In genomic region chr15:66634540-66634939, GRCh38 we compare ENCODE assay signal across 25 cellular contexts.
DNase-seq lines count a peak whose midpoint lies in the region; ATAC-seq and TF ChIP-seq lines count a peak whose summit lies in the region.
"Had no signal": no experiment of that assay in that cellular context is flagged by ENCODE, and none has a peak within 500 bp of the region (broad histone marks: within the 10 kb centered on the region; RNA-seq: fewer than 3 reads in every experiment).

No MANE protein-coding gene starts in this region.

- POLR2A ChIA-PET in WTC11 (lab: Charles Lee), result no interaction called here

- H2AK5ac ChIP-seq in mesenchymal stem cell (ENCODE audit: low read length, severe bottlenecking), result no peak overlapping the region

- H3K79me1 ChIP-seq in mesenchymal stem cell (replicated peaks; ENCODE audit: low read length, poor library complexity, severe bottlenecking), result no peaks in the 10 kb centered on the region

- no peak overlapping the region for H3K4me2 ChIP-seq in GM23338
- H3K4me2 ChIP-seq in mesenchymal stem cell (ENCODE audit: low read length, poor library complexity, severe bottlenecking), result no peak overlapping the region
- no peak overlapping the region for H3K4me2 ChIP-seq in osteoblast (ENCODE audit: insufficient read depth, low read length)

- H2BK15ac ChIP-seq in mesenchymal stem cell (ENCODE audit: low read depth, poor library complexity, severe bottlenecking), result no peak overlapping the region

- DNase-seq in GM23338 (ENCODE audit: low spot score), result no peak
- no peak for DNase-seq in WTC11 (ENCODE audit: low spot score)
- no peak for DNase-seq in mesenchymal stem cell
- DNase-seq in osteoblast (ENCODE audit: insufficient read length, low spot score, missing footprints), result peak; percentile 42
- DNase-seq in RPMI8226, result no peak
- DNase-seq in SIG-M5 (lab: John Stamatoyannopoulos, UW), result no peak
- DNase-seq: AML-193; C1 segment of cervical spinal cord; CD8-positive, alpha-beta T cell; DND-41; GM23248; KBM-7; MM.1S; NCI-H1048; NCI-H1417 treated with DMSO at 0.1 percent for 48 hours; NCI-H187; NCI-H446 treated with DMSO at 0.1 percent for 48 hours; NCI-H526 treated with DMSO at 0.1 percent for 48 hours; OCI-M1; SHP77 had no signal

- H3K27ac Mint-ChIP-seq in GM23338 (no peak overlapping the region), WTC11 (no peak overlapping the region)
- H3K27ac Mint-ChIP-seq: CD8-positive, alpha-beta T cell had no signal

- H3K9me2 ChIP-seq in GM23338 (ENCODE audit: insufficient read depth), result no peaks in the 10 kb centered on the region

- H3K9me3 ChIP-seq in mesenchymal stem cell (ENCODE audit: control insufficient read depth, low read length), result no peaks in the 10 kb centered on the region
- H3K9me3 ChIP-seq in osteoblast (ENCODE audit: low read depth, low read length), result no peaks in the 10 kb centered on the region

- CTCF ChIA-PET in WTC11 (lab: Charles Lee), result interaction anchor here (0.7 to 2.4 kb wide), 6 partner anchors 12 to 217 kb away, joined by 3 to 16 read pairs (median 3); no protein-coding TSS in a partner anchor

- peak overlapping the region in 1 of 2 experiments; percentile 47 for H3K4ac ChIP-seq in mesenchymal stem cell (ENCODE audit: low read depth in 1 of 2, low read length in 2 of 2)

- H3K27ac ChIP-seq in GM23338 (ENCODE audit: low read depth) (no peak overlapping the region), mesenchymal stem cell (ENCODE audit: low read length, poor library complexity, severe bottlenecking) (no peak overlapping the region), osteoblast (ENCODE audit: low read depth, low read length) (no peak overlapping the region)
- H3K27ac ChIP-seq: GM23248, HL-60 had no signal

- ATAC-seq in GM23338 (peak; percentile 23), WTC11 (no peak; the same call in 1 of the 2 replicates), GM19452 (IDR thresholded peaks at IDR 0.05; ENCODE audit: unreplicated experiment) (no peak)
- ATAC-seq: CD8-positive, alpha-beta T cell; GM12878; HepG2; SK-N-SH treated with all-trans-retinoic acid at 6 μM for 48 hours had no signal

- no peaks in the 10 kb centered on the region for H4K20me1 ChIP-seq in GM23338 (replicated peaks; ENCODE audit: insufficient read depth)
- H4K20me1 ChIP-seq in osteoblast (ENCODE audit: insufficient read depth, low read length), result no peaks in the 10 kb centered on the region

- H3K4me1 Mint-ChIP-seq in GM23338, result peaks cover 45% of the 10 kb centered on the region
- peaks cover 48% of the 10 kb centered on the region for H3K4me1 Mint-ChIP-seq in WTC11

- H3K79me2 ChIP-seq in GM23338 (replicated peaks; ENCODE audit: insufficient read depth) (no peaks in the 10 kb centered on the region), osteoblast (ENCODE audit: insufficient read depth, low read length) (no peaks in the 10 kb centered on the region)

- H3K36me3 ChIP-seq in GM23338 (ENCODE audit: insufficient read depth) (no peaks in the 10 kb centered on the region), mesenchymal stem cell (ENCODE audit: control insufficient read depth in 1 of 2, insufficient read depth in 2 of 2, low read depth in 1 of 2, low read length in 2 of 2) (no peaks in the 10 kb centered on the region), osteoblast (ENCODE audit: insufficient read depth, low read length) (no peaks in the 10 kb centered on the region)

- no peaks in the 10 kb centered on the region for H3K36me3 Mint-ChIP-seq in GM23338 (ENCODE audit: low read depth)
- no peaks in the 10 kb centered on the region for H3K36me3 Mint-ChIP-seq in WTC11
- H3K36me3 Mint-ChIP-seq: CD8-positive, alpha-beta T cell had no signal

- peaks cover 7% of the 10 kb centered on the region; the same call in 1 of the 2 replicates for H3K4me1 ChIP-seq in GM23338 (ENCODE audit: insufficient read depth)
- H3K4me1 ChIP-seq in mesenchymal stem cell (ENCODE audit: control insufficient read depth, insufficient read depth, low read depth, low read length), result peaks cover 10% of the 10 kb centered on the region
- peaks cover 17% of the 10 kb centered on the region for H3K4me1 ChIP-seq in osteoblast (ENCODE audit: insufficient read depth, low read length)

- H3K9me3 Mint-ChIP-seq in GM23338 (no peaks in the 10 kb centered on the region), WTC11 (no peaks in the 10 kb centered on the region)
- H3K9me3 Mint-ChIP-seq: CD8-positive, alpha-beta T cell had no signal

- WGBS in mesenchymal stem cell, result 73% methylated on average over 5 of the region's 5 CpGs

- H3K4me3 ChIP-seq in GM23338 (no peak overlapping the region), mesenchymal stem cell (ENCODE audit: insufficient read depth in 1 of 2, low read depth in 1 of 2, low read length in 2 of 2) (no peak overlapping the region), osteoblast (ENCODE audit: insufficient read depth, low read length) (no peak overlapping the region)
- H3K4me3 ChIP-seq: GM12878, GM23248 had no signal

- no peak overlapping the region for H2BK5ac ChIP-seq in mesenchymal stem cell (ENCODE audit: low read depth, low read length, poor library complexity, severe bottlenecking)

- H3K14ac ChIP-seq in mesenchymal stem cell (ENCODE audit: low read length in 2 of 2), result no peak overlapping the region

- no peaks in the 10 kb centered on the region for H3K27me3 ChIP-seq in GM23338 (ENCODE audit: insufficient read depth)
- peaks cover 5 to 18% of the 10 kb centered on the region in 2 experiments for H3K27me3 ChIP-seq in mesenchymal stem cell (ENCODE audit: control insufficient read depth in 1 of 2, insufficient read depth in 1 of 2, low read length in 2 of 2)
- no peaks in the 10 kb centered on the region for H3K27me3 ChIP-seq in osteoblast (ENCODE audit: insufficient read depth, low read length)

- H3F3A ChIP-seq in GM23338 (replicated peaks; ENCODE audit: low read depth), result no peaks in the 10 kb centered on the region

- no peak overlapping the region for H3K23ac ChIP-seq in mesenchymal stem cell (ENCODE audit: low read length in 2 of 2)

- no peak overlapping the region for H3K4me3 Mint-ChIP-seq in GM23338
- no peak overlapping the region for H3K4me3 Mint-ChIP-seq in WTC11
- H3K4me3 Mint-ChIP-seq: CD8-positive, alpha-beta T cell had no signal

- H2BK120ac ChIP-seq in mesenchymal stem cell (ENCODE audit: low read depth, low read length), result no peak overlapping the region

- TF ChIP-seq CTCF in GM23338 (conservative IDR thresholded peaks at IDR 0.05; ENCODE audit: low read depth in 2 of 2), result no peak
- TF ChIP-seq CTCF in WTC11 (IDR thresholded peaks at IDR 0.05), result no peak
- no peak for TF ChIP-seq CTCF in osteoblast (IDR thresholded peaks at IDR 0.05; ENCODE audit: extremely low read depth, low read depth, low read length)

- H2AFZ ChIP-seq in GM23338 (0 out of 2 replicates have a peak overlapping the region, but pooled peaks have one; percentile 70), mesenchymal stem cell (ENCODE audit: low read depth, low read length) (no peak overlapping the region), osteoblast (ENCODE audit: low read length) (no peak overlapping the region)
- H2AFZ ChIP-seq: GM23248 had no signal

- peak overlapping the region in 1 of 2 experiments; percentile 61 for H2BK12ac ChIP-seq in mesenchymal stem cell (ENCODE audit: low read length in 2 of 2)

- H4K8ac ChIP-seq in mesenchymal stem cell (ENCODE audit: low read length), result peak overlapping the region; percentile 36

- H3K9ac ChIP-seq in mesenchymal stem cell (ENCODE audit: low read length), result no peak overlapping the region
- H3K9ac ChIP-seq: GM23248 had no signal

- no peak overlapping the region for H3K18ac ChIP-seq in mesenchymal stem cell (ENCODE audit: low read depth in 1 of 2, low read length in 2 of 2)

- peak overlapping the region; percentile 53 for H4K91ac ChIP-seq in mesenchymal stem cell (ENCODE audit: low read length)

- H3K27me3 Mint-ChIP-seq in GM23338 (ENCODE audit: insufficient read depth, low read depth, poor library complexity) (peaks cover 6% of the 10 kb centered on the region), WTC11 (ENCODE audit: low read depth) (no peaks in the 10 kb centered on the region)

TF ChIP-seq in GM23338, 12 proteins besides CTCF, POLR2A, EP300 and RAD21 (continues in another document):
- TF ChIP-seq POLR2AphosphoS5 (IDR thresholded peaks at IDR 0.05; ENCODE audit: low read depth) (no peak), EZH2 (IDR thresholded peaks at IDR 0.05; ENCODE audit: low read depth, unreplicated experiment) (no peak), STAT1 (IDR thresholded peaks at IDR 0.05; ENCODE audit: unreplicated experiment) (no peak), CREB1 (CRISPR knock-in tag; IDR thresholded peaks at IDR 0.05; ENCODE audit: low read depth) (no peak), JUNB (IDR thresholded peaks at IDR 0.05; ENCODE audit: unreplicated experiment) (no peak), ZNF331 (CRISPR knock-in tag; IDR thresholded peaks at IDR 0.05; ENCODE audit: low read depth) (no peak)

TF ChIP-seq in WTC11, 78 proteins besides CTCF, POLR2A, EP300 and RAD21:
- TF ChIP-seq ATF6 (CRISPR knock-in tag; IDR thresholded peaks at IDR 0.05) (no peak), ZNF263 (CRISPR knock-in tag; IDR thresholded peaks at IDR 0.05; ENCODE audit: low read depth) (peak; percentile 57; the same call in 1 of the 2 replicates)
